In genomic region chr14:90177537-90178189, GRCh38 we compare ENCODE assay signal across 17 cellular contexts.
"Had no signal": no experiment of that assay in that cellular context is flagged by ENCODE, and none has a peak within 500 bp of the region (broad histone marks: within the 10 kb centered on the region; RNA-seq: fewer than 3 reads in every experiment).

No MANE protein-coding gene starts in this region.

- DNase-seq: activated CD4-positive, alpha-beta T cell treated with anti-CD3 and anti-CD28 coated beads, Interleukin-2, amount 10 ng/mL, durations not matched to agents 24 days and 14 days; activated CD4-positive, CD25-positive, alpha-beta regulatory T cell; activated naive CD4-positive, alpha-beta T cell; activated naive CD8-positive, alpha-beta T cell treated with anti-CD3 and anti-CD28 coated beads, Interleukin-2, amount 10 ng/mL, durations not matched to agents 7 days and 5 days; activated T-cell treated with anti-CD3 and anti-CD28 coated beads for 4 hours; aorta; endodermal cell; glutamatergic neuron; hypothalamus; left ventricle myocardium superior; naive thymus-derived CD8-positive, alpha-beta T cell; stimulated activated CD4-positive, alpha-beta T cell treated with anti-CD3 and anti-CD28 coated beads, Interleukin-2, amount 100 ng/mL, for 48 hours; tibial artery had no signal

- H3K27ac ChIP-seq: breast epithelium, parathyroid adenoma, tibial artery, vagina had no signal

- ATAC-seq: left ventricle myocardium superior; naive thymus-derived CD8-positive, alpha-beta T cell; stimulated activated memory B cell treated with anti-CD40 and anti-IgM and Interleukin-4, amounts not matched to agents 10 μg/mL and 1 μg/mL and 100 μg/mL, for 72 hours had no signal

- H3K4me1 ChIP-seq: breast epithelium, tibial artery, vagina had no signal

- H3K4me3 ChIP-seq: breast epithelium, tibial artery, vagina had no signal

- H3K36me3 ChIP-seq: breast epithelium, tibial artery, vagina had no signal

- H3K9me3 ChIP-seq: breast epithelium, tibial artery, vagina had no signal

- H3K9ac ChIP-seq: parathyroid adenoma had no signal

- H3K27me3 ChIP-seq: breast epithelium, tibial artery, vagina had no signal

- H2AFZ ChIP-seq: parathyroid adenoma had no signal
